ENCODE assay signal across 8 cellular contexts in the genomic region with DNA sequence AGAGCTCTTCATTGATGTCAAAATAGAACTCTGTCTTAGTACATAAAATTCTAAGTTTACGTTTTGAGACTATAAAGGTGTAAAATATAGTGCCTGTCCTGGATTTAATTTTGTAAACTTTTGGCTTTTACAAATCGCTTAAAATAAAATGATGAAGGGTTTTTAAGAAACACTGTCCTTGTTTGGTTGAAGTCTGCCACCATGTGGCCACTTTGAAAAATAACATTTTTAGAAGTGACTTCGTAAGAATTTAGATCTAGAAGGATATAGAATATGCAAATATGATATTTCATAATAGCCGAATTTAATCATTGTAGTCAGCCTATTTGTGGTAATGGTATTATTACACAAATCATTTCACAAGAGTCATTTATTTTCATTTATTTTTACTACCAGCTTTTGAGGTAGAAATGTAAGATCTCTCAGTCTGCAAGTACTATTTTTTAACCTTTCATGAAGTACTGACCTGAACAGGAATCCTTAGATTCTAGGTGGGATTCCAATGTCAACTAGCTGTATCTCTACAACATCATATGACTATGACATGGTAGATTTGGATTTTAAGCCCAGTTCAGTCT. TPM values are rescaled to one million over a fixed set of nuclear protein-coding genes. Genes with fewer than 3 reads are reported as not detected.
DNase-seq lines count a peak whose midpoint lies in the region; ATAC-seq and TF ChIP-seq lines count a peak whose summit lies in the region.
"Had no signal": no experiment of that assay in that cellular context is flagged by ENCODE, and none has a peak within 500 bp of the region (broad histone marks: within the 10 kb centered on the region; RNA-seq: fewer than 3 reads in every experiment).

No MANE protein-coding gene starts in this region.

- TF ChIP-seq CTCF in foreskin keratinocyte (conservative IDR thresholded peaks at IDR 0.05) (peak; percentile 77), tibial artery (IDR thresholded peaks at IDR 0.05) (peak; percentile 48 to 52)

- no peaks in the 10 kb centered on the region for H3K36me3 ChIP-seq in tibial artery

- DNase-seq in GM03348 (ENCODE audit: low spot score) = peak; percentile 44
- DNase-seq in HCEC 1CT = peak; percentile 51
- DNase-seq in RPMI8226 = peak; percentile 5
- DNase-seq in foreskin keratinocyte = peak in 1 of 2 donors; percentile 40
- no peak for DNase-seq in tibial artery
- no peak for DNase-seq in stimulated activated naive CD4-positive, alpha-beta T cell (lab: John Stamatoyannopoulos, UW)

- H3K27ac ChIP-seq in foreskin keratinocyte = no peak overlapping the region
- no peak overlapping the region for H3K27ac ChIP-seq in tibial artery
- H3K27ac ChIP-seq: skin epidermis had no signal

- intact Hi-C loops in tibial artery (cut with DNase I; ENCODE audit: low total_unique reads) = loop anchor here (10.0 kb wide), 1 partner anchor 949 kb away; no protein-coding TSS in a partner anchor

- H3K27me3 ChIP-seq in foreskin keratinocyte = no peaks in the 10 kb centered on the region
- no peaks in the 10 kb centered on the region for H3K27me3 ChIP-seq in tibial artery

- H3K4me1 ChIP-seq in foreskin keratinocyte = no peaks in the 10 kb centered on the region
- H3K4me1 ChIP-seq in tibial artery = no peaks in the 10 kb centered on the region

- no peak overlapping the region for H3K4me3 ChIP-seq in tibial artery
- H3K4me3 ChIP-seq: skin epidermis had no signal

- ATAC-seq in foreskin keratinocyte = peak; percentile 44
- ATAC-seq in GM21825 (IDR thresholded peaks at IDR 0.05; ENCODE audit: unreplicated experiment) = no peak

- H3K9me3 ChIP-seq in tibial artery = no peaks in the 10 kb centered on the region

RNA-seq across cellular contexts. Expression of gene FAT4, which starts 31.0 kb away (rescaled TPM):
- total RNA-seq in foreskin keratinocyte = 1.4 and 1.5 TPM in 2 replicates
- 0.06 and 0.08 TPM in 2 replicates for polyA plus RNA-seq in foreskin keratinocyte

Comparison
In these comparisons a context has a peak if more than half of its experiments do, and no peak if none do; other contexts are left out.
1. DNase-seq: peak in GM03348 (single experiment), HCEC 1CT (single experiment) and RPMI8226 (single experiment); none in tibial artery (0 of 2) and stimulated activated naive CD4-positive, alpha-beta T cell (0 of 6).